In genomic region chr7:121038717-121039509, GRCh38 we compare ENCODE assay signal across 1 cellular context.
TF ChIP-seq lines count a peak whose summit lies in the region.

No MANE protein-coding gene starts in this region.

TF ChIP-seq in K562, 482 proteins besides CTCF, POLR2A, EP300 and RAD21 (continued from another document and continues in another):
- peak; percentile 76; the same call in 1 of the 2 replicates for TF ChIP-seq ZBTB26 (CRISPR knock-in tag; IDR thresholded peaks at IDR 0.05)
- TF ChIP-seq SETDB1 (IDR thresholded peaks at IDR 0.05; ENCODE audit: low read length), result no peak
- TF ChIP-seq MTF1 (CRISPR knock-in tag; IDR thresholded peaks at IDR 0.05; ENCODE audit: borderline replicate concordance), result no peak
- TF ChIP-seq U2AF2 (optimal IDR thresholded peaks at IDR 0.05; ENCODE audit: low read depth, low read length), result no peak
- TF ChIP-seq ZNF175 (CRISPR knock-in tag; IDR thresholded peaks at IDR 0.05; ENCODE audit: low read depth), result peak; percentile 89
- TF ChIP-seq ZNF354B (CRISPR knock-in tag; IDR thresholded peaks at IDR 0.05), result peak; percentile 6; the same call in 1 of the 2 replicates
- no peak for TF ChIP-seq DACH1 (IDR thresholded peaks at IDR 0.05; ENCODE audit: partially characterized antibody)
- TF ChIP-seq TCFL5 (CRISPR knock-in tag; conservative IDR thresholded peaks at IDR 0.05), result peak; percentile 67; the same call in 1 of the 2 replicates
- peak; percentile 75 for TF ChIP-seq HNRNPLL (IDR thresholded peaks at IDR 0.05; ENCODE audit: low read depth, low read length, poor library complexity, severe bottlenecking)
- TF ChIP-seq ARHGAP35 (IDR thresholded peaks at IDR 0.05; ENCODE audit: partially characterized antibody), result no peak
- 0 out of 2 replicates have a peak, but pooled peaks have one; percentile 78 for TF ChIP-seq CREB5 (CRISPR knock-in tag; IDR thresholded peaks at IDR 0.05)
- TF ChIP-seq NR1H2 (CRISPR knock-in tag; IDR thresholded peaks at IDR 0.05), result no peak
- no peak for TF ChIP-seq XRCC4 (IDR thresholded peaks at IDR 0.05; ENCODE audit: extremely low read depth, insufficient read depth, insufficient read length)
- no peak for TF ChIP-seq ZZZ3 (IDR thresholded peaks at IDR 0.05)
- TF ChIP-seq JUNB (CRISPR knock-in tag; conservative IDR thresholded peaks at IDR 0.05), result 0 out of 2 replicates have a peak, but pooled peaks have one; percentile 29
- no peak for TF ChIP-seq PTBP1 (IDR thresholded peaks at IDR 0.05; ENCODE audit: low read depth, low read length)
- no peak for TF ChIP-seq ZNF12 (CRISPR knock-in tag; IDR thresholded peaks at IDR 0.05)
- peak; percentile 99 for TF ChIP-seq SMARCC2 (IDR thresholded peaks at IDR 0.05; ENCODE audit: low read depth)
- no peak for TF ChIP-seq THAP12 (CRISPR knock-in tag; IDR thresholded peaks at IDR 0.05)
- TF ChIP-seq SPI1 (IDR thresholded peaks at IDR 0.05; ENCODE audit: borderline replicate concordance, low read depth, low read length), result peak; percentile 93
- TF ChIP-seq KLF10 (CRISPR knock-in tag; IDR thresholded peaks at IDR 0.05), result no peak
- no peak for TF ChIP-seq ZNF780A (CRISPR knock-in tag; IDR thresholded peaks at IDR 0.05)
- 0 out of 2 replicates have a peak, but pooled peaks have one; percentile 46 for TF ChIP-seq THRB (CRISPR knock-in tag; conservative IDR thresholded peaks at IDR 0.05)
- TF ChIP-seq ZNF655 (CRISPR knock-in tag; IDR thresholded peaks at IDR 0.05), result 0 out of 2 replicates have a peak, but pooled peaks have one; percentile 58
- TF ChIP-seq POLR2B (IDR thresholded peaks at IDR 0.05; ENCODE audit: low read depth, partially characterized antibody), result no peak
- TF ChIP-seq HEY1 (CRISPR knock-in tag; IDR thresholded peaks at IDR 0.05; ENCODE audit: borderline replicate concordance), result peak; percentile 70; the same call in 1 of the 2 replicates
- peak in 1 of 2 experiments; percentile 16; a peak in 1 of 4 replicates for TF ChIP-seq SRF (CRISPR knock-in tag; IDR thresholded peaks at IDR 0.05)
- no peak for TF ChIP-seq GTF2B (IDR thresholded peaks at IDR 0.05; ENCODE audit: extremely low read depth, insufficient read length)
- no peak; the same call in 1 of the 2 replicates for TF ChIP-seq PATZ1 (CRISPR knock-in tag; IDR thresholded peaks at IDR 0.05; ENCODE audit: borderline replicate concordance)
- TF ChIP-seq NCOA2 (IDR thresholded peaks at IDR 0.05; ENCODE audit: partially characterized antibody in 2 of 2), result peak; percentile 92 to 94
- peak; percentile 91; the same call in 1 of the 2 replicates for TF ChIP-seq ZNF583 (CRISPR knock-in tag; IDR thresholded peaks at IDR 0.05)
- TF ChIP-seq ZNF586 (CRISPR knock-in tag; conservative IDR thresholded peaks at IDR 0.05), result no peak
- peak; percentile 94 for TF ChIP-seq EHMT2 (IDR thresholded peaks at IDR 0.05)
- TF ChIP-seq THRAP3 (IDR thresholded peaks at IDR 0.05; ENCODE audit: borderline replicate concordance), result 0 out of 2 replicates have a peak, but pooled peaks have one; percentile 6
- peak; percentile 42; the same call in 1 of the 2 replicates for TF ChIP-seq TRIM25 (IDR thresholded peaks at IDR 0.05; ENCODE audit: borderline replicate concordance)
- no peak for TF ChIP-seq NCOA4 (IDR thresholded peaks at IDR 0.05; ENCODE audit: partially characterized antibody)
- TF ChIP-seq HIVEP1 (CRISPR knock-in tag; IDR thresholded peaks at IDR 0.05), result peak; percentile 72; the same call in 1 of the 2 replicates
- TF ChIP-seq JUND (IDR thresholded peaks at IDR 0.05; ENCODE audit: borderline replicate concordance, low read depth, low read length), result peak; percentile 94
- peak; percentile 96; the same call in 2 of the 3 replicates for TF ChIP-seq JUND (tag; IDR thresholded peaks at IDR 0.05; ENCODE audit: borderline replicate concordance, low read depth, low read length)
- no peak for TF ChIP-seq CBX2 (IDR thresholded peaks at IDR 0.05; ENCODE audit: insufficient read depth, low read length, poor library complexity, severe bottlenecking)
- TF ChIP-seq RBM34 (IDR thresholded peaks at IDR 0.05; ENCODE audit: borderline replicate concordance, insufficient read depth, low read length), result no peak
- no peak for TF ChIP-seq SREBF1 (IDR thresholded peaks at IDR 0.05; ENCODE audit: borderline replicate concordance, low read depth, low read length)
- no peak for TF ChIP-seq FOXJ3 (CRISPR knock-in tag; IDR thresholded peaks at IDR 0.05)
- TF ChIP-seq HMGN3 (IDR thresholded peaks at IDR 0.05; ENCODE audit: borderline replicate concordance, extremely low read depth, insufficient read length, low read depth, low read length), result peak; percentile 80
- no peak for TF ChIP-seq ZNF121 (CRISPR knock-in tag; conservative IDR thresholded peaks at IDR 0.05)
- no peak for TF ChIP-seq ZNF696 (CRISPR knock-in tag; conservative IDR thresholded peaks at IDR 0.05)
- peak; percentile 100 for TF ChIP-seq HMBOX1 (IDR thresholded peaks at IDR 0.05)
- peak; percentile 72; the same call in 1 of the 2 replicates for TF ChIP-seq ZBED1 (IDR thresholded peaks at IDR 0.05)
- peak; percentile 98 for TF ChIP-seq ESRRA (IDR thresholded peaks at IDR 0.05; ENCODE audit: borderline replicate concordance, low read depth)
- peak; percentile 74 for TF ChIP-seq RBBP5 (IDR thresholded peaks at IDR 0.05; ENCODE audit: borderline replicate concordance, insufficient read depth, low read length, poor library complexity, severe bottlenecking)
- TF ChIP-seq ZNF311 (CRISPR knock-in tag; IDR thresholded peaks at IDR 0.05), result peak; percentile 75
- peak; percentile 98 for TF ChIP-seq NBN (IDR thresholded peaks at IDR 0.05; ENCODE audit: low read depth)
- TF ChIP-seq TRIM28 (IDR thresholded peaks at IDR 0.05), result 0 out of 2 replicates have a peak, but pooled peaks have one; percentile 43
- TF ChIP-seq GABPB2 (CRISPR knock-in tag; conservative IDR thresholded peaks at IDR 0.05), result no peak
- TF ChIP-seq RAD51 (IDR thresholded peaks at IDR 0.05; ENCODE audit: borderline replicate concordance, low read depth), result peak; percentile 79
- TF ChIP-seq L3MBTL2 (IDR thresholded peaks at IDR 0.05), result peak; percentile 96
- TF ChIP-seq CTBP1 (IDR thresholded peaks at IDR 0.05; ENCODE audit: borderline replicate concordance), result peak; percentile 99
